In genomic region chr9:126886897-126887296, GRCh38 we compare ENCODE assay signal across 34 cellular contexts.
"Had no signal": no experiment of that assay in that cellular context is flagged by ENCODE, and none has a peak within 500 bp of the region (broad histone marks: within the 10 kb centered on the region; RNA-seq: fewer than 3 reads in every experiment).

No MANE protein-coding gene starts in this region.

- H3K4me1 Mint-ChIP-seq: activated B cell treated with CpG ODN at 0.5 μM for 24 hours had no signal

- H3K9me3 ChIP-seq: adrenal gland, body of pancreas, breast epithelium, Peyer's patch had no signal

- H3K27me3 ChIP-seq: adrenal gland, body of pancreas, breast epithelium, Peyer's patch had no signal

- ATAC-seq: activated CD8-positive, alpha-beta T cell treated with anti-CD3 and anti-CD28 coated beads, Interleukin-2, amount 10 ng/mL, durations not matched to agents 7 days and 5 days; activated naive CD4-positive, alpha-beta T cell treated with anti-CD3 and anti-CD28 coated beads, Interleukin-2, amount 50 U/mL, for 72 hours; body of pancreas; PC-3; Right ventricle myocardium inferior had no signal

- H3K4me1 ChIP-seq: adrenal gland, body of pancreas, breast epithelium, Peyer's patch had no signal

- FAIRE-seq: astrocyte had no signal

- H3K36me3 Mint-ChIP-seq: activated naive CD4-positive, alpha-beta T cell treated with anti-CD3 and anti-CD28 coated beads, Interleukin-2, amount 50 U/mL, for 72 hours had no signal

- H3K36me3 ChIP-seq: breast epithelium had no signal

- H3K27ac Mint-ChIP-seq: activated B cell treated with CpG ODN at 0.5 μM for 24 hours; activated CD4-positive, alpha-beta T cell treated with anti-CD3 and anti-CD28 coated beads, Interleukin-2, amount 10 ng/mL, durations not matched to agents 24 days and 14 days; activated CD8-positive, alpha-beta T cell treated with anti-CD3 and anti-CD28 coated beads, Interleukin-2, amount 10 ng/mL, durations not matched to agents 7 days and 5 days; activated naive CD4-positive, alpha-beta T cell treated with anti-CD3 and anti-CD28 coated beads for 36 hours; activated T-cell treated with anti-CD3 and anti-CD28 coated beads, Interleukin-2, amount 50 U/mL, for 24 hours; activated T-helper 1 cell treated with anti-CD3 and anti-CD28 coated beads, Interleukin-12 subunit alpha, Interleukin-12 subunit beta, Interleukin-2, Interleukin-4 antibody, amounts not matched to agents 30 ng/mL and 10 ng/mL and 1 ng/mL, durations not matched to agents 14 hours and 24 hours and 36 hours had no signal

- H3K27ac ChIP-seq: adrenal gland, body of pancreas, breast epithelium, Peyer's patch, VCaP had no signal

- H3K9me3 Mint-ChIP-seq: activated B cell treated with CpG ODN at 0.5 μM for 24 hours; activated CD4-positive, alpha-beta T cell treated with anti-CD3 and anti-CD28 coated beads, Interleukin-2, amount 10 ng/mL, durations not matched to agents 24 days and 14 days; activated naive CD4-positive, alpha-beta T cell treated with anti-CD3 and anti-CD28 coated beads for 36 hours; activated naive CD4-positive, alpha-beta T cell treated with anti-CD3 and anti-CD28 coated beads, Interleukin-2, amount 50 U/mL, for 72 hours; activated T-cell treated with anti-CD3 and anti-CD28 coated beads, Interleukin-2, amount 50 U/mL, for 24 hours; activated T-helper 1 cell treated with anti-CD3 and anti-CD28 coated beads, Interleukin-12 subunit alpha, Interleukin-12 subunit beta, Interleukin-2, Interleukin-4 antibody, amounts not matched to agents 30 ng/mL and 10 ng/mL and 1 ng/mL, durations not matched to agents 14 hours and 24 hours and 36 hours had no signal

- DNase-seq: activated B cell treated with CpG ODN at 0.5 μM for 24 hours; activated CD4-positive, alpha-beta T cell treated with anti-CD3 and anti-CD28 coated beads, Interleukin-2, amount 10 ng/mL, durations not matched to agents 24 days and 14 days; activated CD4-positive, alpha-beta T cell treated with anti-CD3 and anti-CD28 coated beads, Interleukin-2, amount 50 U/mL, for 4 hours; activated CD8-positive, alpha-beta T cell treated with anti-CD3 and anti-CD28 coated beads, Interleukin-2, amount 10 ng/mL, durations not matched to agents 7 days and 5 days; activated gamma-delta T cell treated with Interleukin-2 at 50 U/mL for 16 hours; activated naive CD4-positive, alpha-beta T cell treated with anti-CD3 and anti-CD28 coated beads for 36 hours; activated T-cell treated with anti-CD3 and anti-CD28 coated beads, Interleukin-2, amount 50 U/mL, for 24 hours; body of pancreas; caudate nucleus; Karpas-422; KBM-7; NCI-H1048; NCI-H1105 treated with DMSO at 0.1 percent for 48 hours; NCI-H1436; NCI-H1694; NCI-H1930; NCI-H2081 treated with DMSO at 0.1 percent for 48 hours; NCI-H345; NCI-H524 treated with DMSO at 0.1 percent for 48 hours; NK-92 treated with Interleukin-12 subunit alpha and Interleukin-12 subunit beta, amount 100 ng/mL, for 24 hours; PC-3; Peyer's patch; RPMI8226; SW 1271; T-helper 1 cell; T-helper 2 cell; T-helper 9 cell had no signal

- H3K4me3 Mint-ChIP-seq: activated B cell treated with CpG ODN at 0.5 μM for 24 hours; activated CD4-positive, alpha-beta T cell treated with anti-CD3 and anti-CD28 coated beads, Interleukin-2, amount 10 ng/mL, durations not matched to agents 24 days and 14 days; activated CD8-positive, alpha-beta T cell treated with anti-CD3 and anti-CD28 coated beads, Interleukin-2, amount 10 ng/mL, durations not matched to agents 7 days and 5 days; activated naive CD4-positive, alpha-beta T cell treated with anti-CD3 and anti-CD28 coated beads for 36 hours; activated T-cell treated with anti-CD3 and anti-CD28 coated beads, Interleukin-2, amount 50 U/mL, for 24 hours; activated T-helper 1 cell treated with anti-CD3 and anti-CD28 coated beads, Interleukin-12 subunit alpha, Interleukin-12 subunit beta, Interleukin-2, Interleukin-4 antibody, amounts not matched to agents 30 ng/mL and 10 ng/mL and 1 ng/mL, durations not matched to agents 14 hours and 24 hours and 36 hours had no signal

- H3K4me3 ChIP-seq: adrenal gland, body of pancreas, breast epithelium, Peyer's patch had no signal

- H3K27me3 Mint-ChIP-seq: activated B cell treated with CpG ODN at 0.5 μM for 24 hours; activated CD4-positive, alpha-beta T cell treated with anti-CD3 and anti-CD28 coated beads, Interleukin-2, amount 10 ng/mL, durations not matched to agents 24 days and 14 days; activated T-cell treated with anti-CD3 and anti-CD28 coated beads, Interleukin-2, amount 50 U/mL, for 24 hours had no signal
